ENCODE assay signal across 6 cellular contexts in genomic region chr19:38362946-38363688, GRCh38. TPM values are rescaled to one million over a fixed set of nuclear protein-coding genes. Genes with fewer than 3 reads are reported as not detected.
DNase-seq lines count a peak whose midpoint lies in the region; ATAC-seq and TF ChIP-seq lines count a peak whose summit lies in the region.
"Not testable (repeated sequence)": the region's sequence is repeated elsewhere in the genome, so short reads cannot be mapped to it uniquely, and the experiment has no call there.

No MANE protein-coding gene starts in this region.

- peaks cover 36% of the 10 kb centered on the region for H3K27me3 ChIP-seq in HUES64 (ENCODE audit: insufficient read depth, low read length)
- peaks cover 36% of the 10 kb centered on the region for H3K27me3 ChIP-seq in iPS-20b (ENCODE audit: insufficient read depth, low read length)

- 80% methylated on average over 13 of the region's 16 CpGs for WGBS in HUES64

- not testable (repeated sequence) for H3K27ac ChIP-seq in HUES64 (ENCODE audit: low read depth, low read length); iPS-20b (ENCODE audit: low read length)

- not testable (repeated sequence) for H3K36me3 ChIP-seq in HUES64 (ENCODE audit: insufficient read depth, low read length); iPS-20b (ENCODE audit: insufficient read depth, low read depth, low read length)

- not testable (repeated sequence) for ATAC-seq in WTC11

- POLR2A ChIA-PET in WTC11 (lab: Charles Lee): interaction anchor here (1.1 to 2.7 kb wide), 2 partner anchors 11 to 81 kb away, joined by 7 to 16 read pairs; partner anchors contain the start of gene PSMD8
- POLR2A ChIA-PET in MCF 10A (lab: Yijun Ruan, JAX): interaction anchor here (1.0 to 1.4 kb wide), 3 partner anchors 12 to 24 kb away, joined by 3 to 13 read pairs (median 5); partner anchors contain the start of gene PSMD8

- not testable (repeated sequence) for H3K9ac ChIP-seq in HUES64 (ENCODE audit: low read depth, low read length); iPS-20b (ENCODE audit: low read depth, low read length)

- H3K4me3 Mint-ChIP-seq in WTC11 (peak overlapping the region; percentile 86), MCF 10A (ENCODE audit: unreplicated experiment) (peak overlapping the region; percentile 80), progenitor cell of endocrine pancreas (ENCODE audit: low read depth) (peak overlapping the region; percentile 83)

- H3K4me3 ChIP-seq in AG09309 (ENCODE audit: control insufficient read depth, low read depth, low read length): peak overlapping the region; percentile 70; the same call in 1 of the 2 replicates
- H3K4me3 ChIP-seq in HUES64 (ENCODE audit: low read length): peak overlapping the region; percentile 75
- peak overlapping the region; percentile 73 for H3K4me3 ChIP-seq in iPS-20b (ENCODE audit: low read length)

- H3K9me3 Mint-ChIP-seq in WTC11; MCF 10A (ENCODE audit: unreplicated experiment); progenitor cell of endocrine pancreas (ENCODE audit: low read depth): not testable (repeated sequence)

- H3K9me3 ChIP-seq in HUES64 (ENCODE audit: insufficient read depth, low read depth, low read length); iPS-20b (ENCODE audit: insufficient read depth, low read depth, low read length): not testable (repeated sequence)

- H3K36me3 Mint-ChIP-seq in WTC11; MCF 10A (ENCODE audit: insufficient read depth, unreplicated experiment); progenitor cell of endocrine pancreas (ENCODE audit: insufficient read depth): not testable (repeated sequence)

- DNase-seq in AG09309 (ENCODE audit: low read depth); WTC11 (ENCODE audit: low spot score); MCF 10A (ENCODE audit: unreplicated experiment); progenitor cell of endocrine pancreas (ENCODE audit: low spot score, unreplicated experiment): not testable (repeated sequence)

- intact Hi-C loops in MCF 10A (cut with micrococcal nuclease): not testable (repeated sequence)

- CTCF ChIA-PET in WTC11 (lab: Charles Lee): interaction anchor here (0.5 to 2.9 kb wide), 6 partner anchors 11 to 92 kb away, joined by 3 to 19 read pairs (median 8); partner anchors contain the start of genes CATSPERG, FAM98C and PSMD8
- CTCF ChIA-PET in MCF 10A (lab: Yijun Ruan, JAX): not testable (repeated sequence)

- not testable (repeated sequence) for TF ChIP-seq CTCF in AG09309 (IDR thresholded peaks at IDR 0.05; ENCODE audit: control insufficient read depth, insufficient read depth, low read depth, low read length, missing control alignments); WTC11 (IDR thresholded peaks at IDR 0.05); MCF 10A (IDR thresholded peaks at IDR 0.05; ENCODE audit: unreplicated experiment); progenitor cell of endocrine pancreas (IDR thresholded peaks at IDR 0.05; ENCODE audit: unreplicated experiment)

- not testable (repeated sequence) for H3K27ac Mint-ChIP-seq in WTC11; MCF 10A (ENCODE audit: low read depth, unreplicated experiment)
- peak overlapping the region; percentile 57 for H3K27ac Mint-ChIP-seq in progenitor cell of endocrine pancreas

- H3K27me3 Mint-ChIP-seq in WTC11 (ENCODE audit: low read depth) (peaks cover 51% of the 10 kb centered on the region), MCF 10A (ENCODE audit: insufficient read depth, unreplicated experiment) (peaks cover 24% of the 10 kb centered on the region), progenitor cell of endocrine pancreas (peaks cover 39% of the 10 kb centered on the region)

- not testable (repeated sequence) for H3K4me1 ChIP-seq in HUES64 (ENCODE audit: insufficient read depth, low read length); iPS-20b (ENCODE audit: insufficient read depth, low read length)

- BruUV-seq in MCF 10A (replicated peaks; lab: Mats Ljungman, UMichigan): not testable (repeated sequence)

- H3K4me1 Mint-ChIP-seq in WTC11: peaks cover 10% of the 10 kb centered on the region
- not testable (repeated sequence) for H3K4me1 Mint-ChIP-seq in MCF 10A (ENCODE audit: insufficient read depth, unreplicated experiment); progenitor cell of endocrine pancreas (ENCODE audit: low read depth)

RNA-seq across cellular contexts. Expression of gene PSMD8, which starts 11.3 kb away (rescaled TPM):
- polyA plus RNA-seq in HUES64 (2013, experiment 1 of 2): 205 TPM
- 206 TPM for polyA plus RNA-seq in HUES64 (2013, experiment 2 of 2)
- total RNA-seq in WTC11 (2021): 156 to 167 TPM (median 160 TPM) in 3 replicates
- total RNA-seq in MCF 10A (2022): 289 and 311 TPM in 2 replicates
- 122 and 128 TPM in 2 replicates for total RNA-seq in progenitor cell of endocrine pancreas

RNA-seq across cellular contexts. Expression of gene GGN, which starts 24.7 kb away (rescaled TPM):
- polyA plus RNA-seq in HUES64 (2013, experiment 1 of 2): 0.65 TPM
- polyA plus RNA-seq in HUES64 (2013, experiment 2 of 2): 1.2 TPM
- total RNA-seq in WTC11 (2021) (2.4 to 3.1 TPM (median 2.7 TPM) in 3 replicates), MCF 10A (2022) (0.27 and 1.4 TPM in 2 replicates), progenitor cell of endocrine pancreas (2.8 and 3.3 TPM in 2 replicates)

RNA-seq across cellular contexts. Expression of gene SPRED3, which starts 25.4 kb away (rescaled TPM):
- polyA plus RNA-seq in HUES64 (2013, experiment 1 of 2): 3.7 TPM
- 5.5 TPM for polyA plus RNA-seq in HUES64 (2013, experiment 2 of 2)
- total RNA-seq in WTC11 (2021): 5.2 to 7.3 TPM (median 7.2 TPM) in 3 replicates
- 5.6 and 9.0 TPM in 2 replicates for total RNA-seq in MCF 10A (2022)
- total RNA-seq in progenitor cell of endocrine pancreas: 13.0 and 13.6 TPM in 2 replicates

RNA-seq across cellular contexts. Expression of gene CATSPERG, which starts 27.5 kb away (rescaled TPM):
- polyA plus RNA-seq in HUES64 (2013, experiment 1 of 2): 0.55 TPM
- 0.25 TPM for polyA plus RNA-seq in HUES64 (2013, experiment 2 of 2)
- total RNA-seq in WTC11 (2021) (4.6 to 8.7 TPM (median 6.3 TPM) in 3 replicates), MCF 10A (2022) (1.4 and 4.5 TPM in 2 replicates), progenitor cell of endocrine pancreas (21.0 TPM in 2 replicates)

RNA-seq across cellular contexts. Expression of gene FAM98C, which starts 39.8 kb away (rescaled TPM):
- 3.5 TPM for polyA plus RNA-seq in HUES64 (2013, experiment 1 of 2)
- polyA plus RNA-seq in HUES64 (2013, experiment 2 of 2): 4.3 TPM
- total RNA-seq in WTC11 (2021): 9.7 to 12.2 TPM (median 10.2 TPM) in 3 replicates
- total RNA-seq in MCF 10A (2022): 18.8 and 19.9 TPM in 2 replicates
- 14.7 and 19.6 TPM in 2 replicates for total RNA-seq in progenitor cell of endocrine pancreas
